Comparison of ENCODE assay signal across 16 cellular contexts in the genomic region with DNA sequence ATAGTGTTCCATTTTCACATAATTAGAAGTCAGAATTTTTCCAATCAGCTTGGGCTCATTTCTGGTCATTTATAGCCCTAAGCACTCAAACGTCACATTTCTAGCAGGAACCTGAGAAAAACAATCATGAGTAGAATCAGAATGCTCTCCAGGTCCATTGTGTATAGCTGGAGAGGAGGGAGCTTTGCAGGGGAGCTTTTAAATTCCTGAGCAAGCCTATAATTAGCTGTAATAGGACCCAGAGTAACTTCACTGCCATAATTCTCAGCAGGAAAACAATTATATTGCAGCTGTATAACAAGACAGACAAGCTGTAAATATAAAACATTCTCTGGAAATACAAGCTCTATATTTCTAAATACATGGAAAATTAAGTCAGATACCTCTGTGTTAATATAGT.
A peak's percentile ranks its signal among the peaks of the same experiment; 100 is the strongest.
DNase-seq lines count a peak whose midpoint lies in the region; ATAC-seq, FAIRE-seq and TF ChIP-seq lines count a peak whose summit lies in the region.
"Had no signal": no experiment of that assay in that cellular context is flagged by ENCODE, and none has a peak within 500 bp of the region (broad histone marks: within the 10 kb centered on the region; RNA-seq: fewer than 3 reads in every experiment).

No MANE protein-coding gene starts in this region.

- ATAC-seq in gastroesophageal sphincter: no peak

- 43 to 50% methylated on average over 1 of the region's 1 CpG for WGBS in gastroesophageal sphincter (ENCODE audit: low coverage in 1 of 2), 2 donors

- H3K27me3 ChIP-seq in WERI-Rb-1 (ENCODE audit: insufficient read depth, low read depth, severe bottlenecking) (no peaks in the 10 kb centered on the region), gastroesophageal sphincter (no peaks in the 10 kb centered on the region)

- DNase-seq in DMS79 (lab: John Stamatoyannopoulos, UW) (peak; percentile 11), NCI-H1417 treated with DMSO at 0.1 percent for 48 hours (lab: John Stamatoyannopoulos, UW) (peak; percentile 36), NCI-H2227 (lab: John Stamatoyannopoulos, UW; ENCODE audit: unreplicated experiment) (peak; percentile 65), WERI-Rb-1 (no peak), putamen (ENCODE audit: low spot score) (no peak), frontal cortex (ENCODE audit: low spot score in 2 of 2) (no peak)
- no peak for DNase-seq in NK-92 treated with Interleukin-12 subunit alpha and Interleukin-12 subunit beta, amount 100 ng/mL, for 24 hours (lab: John Stamatoyannopoulos, UW)
- DNase-seq: AML-193, GM23248, HFFc6, KBM-7, NCI-H1092, NCI-H524, SIG-M5, T-helper 2 cell had no signal

- H3K27ac ChIP-seq in WERI-Rb-1 (peak overlapping the region; percentile 35), gastroesophageal sphincter (no peak overlapping the region)
- H3K27ac ChIP-seq: GM23248 had no signal

- no peak for TF ChIP-seq POLR2A in gastroesophageal sphincter (IDR thresholded peaks at IDR 0.05)

- H3K4me1 ChIP-seq in gastroesophageal sphincter: no peaks in the 10 kb centered on the region

- no peak for FAIRE-seq in frontal cortex (lab: Jason Lieb, UNC)

- no peak for TF ChIP-seq EP300 in gastroesophageal sphincter (IDR thresholded peaks at IDR 0.05)

- peaks cover 5% of the 10 kb centered on the region for H3K9me3 ChIP-seq in WERI-Rb-1 (ENCODE audit: severe bottlenecking)
- no peaks in the 10 kb centered on the region for H3K9me3 ChIP-seq in gastroesophageal sphincter

- TF ChIP-seq CTCF in WERI-Rb-1 (IDR thresholded peaks at IDR 0.05; ENCODE audit: low read depth, low read length) (no peak), gastroesophageal sphincter (IDR thresholded peaks at IDR 0.05) (no peak)

- no peaks in the 10 kb centered on the region for H3K36me3 ChIP-seq in WERI-Rb-1
- H3K36me3 ChIP-seq in gastroesophageal sphincter: no peaks in the 10 kb centered on the region

- H3K4me3 ChIP-seq in WERI-Rb-1 (ENCODE audit: low read depth, low read length) (no peak overlapping the region), gastroesophageal sphincter (no peak overlapping the region)
- H3K4me3 ChIP-seq: GM23248 had no signal

Comparison
In these comparisons a context has a peak if more than half of its experiments do, and no peak if none do; other contexts are left out.
1. DNase-seq: peak in DMS79 (single experiment), NCI-H1417 treated with DMSO at 0.1 percent for 48 hours (single experiment) and NCI-H2227 (single experiment); none in WERI-Rb-1 (single experiment), putamen (single experiment), frontal cortex (0 of 2) and NK-92 treated with Interleukin-12 subunit alpha and Interleukin-12 subunit beta, amount 100 ng/mL, for 24 hours (single experiment).